In the genomic region with DNA sequence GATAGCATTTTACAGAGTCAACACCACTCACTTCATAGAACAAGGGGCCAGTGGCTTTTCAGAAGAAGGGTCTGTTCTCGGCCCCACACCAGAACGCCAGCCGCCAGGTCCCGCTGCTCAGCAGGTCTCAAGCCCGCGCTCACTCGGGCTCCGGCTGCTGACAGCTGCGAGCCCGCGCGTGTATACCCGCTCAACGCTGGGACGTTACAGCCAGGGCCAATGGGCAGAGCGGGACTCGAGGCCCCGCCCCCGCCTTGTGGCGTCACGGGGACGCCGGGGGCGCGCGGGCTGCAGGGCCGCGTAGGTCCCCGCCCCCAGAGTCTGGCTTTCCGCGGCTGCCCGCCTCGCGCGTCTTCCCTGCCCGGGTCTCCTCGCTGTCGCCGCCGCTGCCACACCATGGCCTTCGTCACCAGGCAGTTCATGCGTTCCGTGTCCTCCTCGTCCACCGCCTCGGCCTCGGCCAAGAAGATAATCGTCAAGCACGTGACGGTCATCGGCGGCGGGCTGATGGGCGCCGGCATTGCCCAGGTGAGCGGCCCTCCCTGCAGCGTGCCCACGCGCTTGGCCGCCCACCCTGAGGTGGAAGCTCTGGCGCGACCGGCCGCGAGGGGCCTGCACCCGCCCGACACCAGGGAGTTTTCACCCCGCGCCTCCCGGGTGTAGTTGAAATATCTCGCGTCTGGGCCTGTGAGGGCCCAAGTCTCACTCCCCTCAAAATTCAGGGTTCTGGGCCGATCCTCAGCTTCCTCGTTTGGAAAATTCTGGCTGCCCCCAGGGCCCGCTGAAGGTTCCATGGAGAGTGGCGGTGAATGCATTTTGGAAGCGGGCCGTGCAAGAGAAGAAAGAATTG, we compare ENCODE assay signal across 1 cellular context.
TF ChIP-seq lines count a peak whose summit lies in the region.

HADH (plus strand) TSS at position 353 of the 850 bp plus-strand sequence; CDS start at position 397, 44 bp downstream.

TF ChIP-seq in HCT116, 20 proteins besides CTCF, POLR2A, EP300 and RAD21 (continued from another document):
- TF ChIP-seq, protein P1, sequence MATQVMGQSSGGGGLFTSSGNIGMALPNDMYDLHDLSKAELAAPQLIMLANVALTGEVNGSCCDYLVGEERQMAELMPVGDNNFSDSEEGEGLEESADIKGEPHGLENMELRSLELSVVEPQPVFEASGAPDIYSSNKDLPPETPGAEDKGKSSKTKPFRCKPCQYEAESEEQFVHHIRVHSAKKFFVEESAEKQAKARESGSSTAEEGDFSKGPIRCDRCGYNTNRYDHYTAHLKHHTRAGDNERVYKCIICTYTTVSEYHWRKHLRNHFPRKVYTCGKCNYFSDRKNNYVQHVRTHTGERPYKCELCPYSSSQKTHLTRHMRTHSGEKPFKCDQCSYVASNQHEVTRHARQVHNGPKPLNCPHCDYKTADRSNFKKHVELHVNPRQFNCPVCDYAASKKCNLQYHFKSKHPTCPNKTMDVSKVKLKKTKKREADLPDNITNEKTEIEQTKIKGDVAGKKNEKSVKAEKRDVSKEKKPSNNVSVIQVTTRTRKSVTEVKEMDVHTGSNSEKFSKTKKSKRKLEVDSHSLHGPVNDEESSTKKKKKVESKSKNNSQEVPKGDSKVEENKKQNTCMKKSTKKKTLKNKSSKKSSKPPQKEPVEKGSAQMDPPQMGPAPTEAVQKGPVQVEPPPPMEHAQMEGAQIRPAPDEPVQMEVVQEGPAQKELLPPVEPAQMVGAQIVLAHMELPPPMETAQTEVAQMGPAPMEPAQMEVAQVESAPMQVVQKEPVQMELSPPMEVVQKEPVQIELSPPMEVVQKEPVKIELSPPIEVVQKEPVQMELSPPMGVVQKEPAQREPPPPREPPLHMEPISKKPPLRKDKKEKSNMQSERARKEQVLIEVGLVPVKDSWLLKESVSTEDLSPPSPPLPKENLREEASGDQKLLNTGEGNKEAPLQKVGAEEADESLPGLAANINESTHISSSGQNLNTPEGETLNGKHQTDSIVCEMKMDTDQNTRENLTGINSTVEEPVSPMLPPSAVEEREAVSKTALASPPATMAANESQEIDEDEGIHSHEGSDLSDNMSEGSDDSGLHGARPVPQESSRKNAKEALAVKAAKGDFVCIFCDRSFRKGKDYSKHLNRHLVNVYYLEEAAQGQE (IDR thresholded peaks at IDR 0.05; ENCODE audit: low read depth), result no peak
- TF ChIP-seq FOSL1 (IDR thresholded peaks at IDR 0.05; ENCODE audit: low read depth), result no peak
- TF ChIP-seq JUND (IDR thresholded peaks at IDR 0.05), result no peak
